ENCODE assay signal across 5 cellular contexts in genomic region chr10:92434385-92434784, GRCh38.
"Had no signal": no experiment of that assay in that cellular context is flagged by ENCODE, and none has a peak within 500 bp of the region (broad histone marks: within the 10 kb centered on the region; RNA-seq: fewer than 3 reads in every experiment).

No MANE protein-coding gene starts in this region.

- DNase-seq: H9 had no signal

- H3K36me3 Mint-ChIP-seq: IgD-negative memory B cell had no signal

- H3K27ac ChIP-seq: HL-60 had no signal

- H3K4me3 Mint-ChIP-seq: GM23338, H9, HFFc6, IgD-negative memory B cell had no signal

- H3K27ac Mint-ChIP-seq: GM23338, H9, HFFc6, IgD-negative memory B cell had no signal

- H2AFZ ChIP-seq: GM23338 had no signal

- H3K4me3 ChIP-seq: GM23338 had no signal

- H3K9me3 Mint-ChIP-seq: GM23338, H9, HFFc6, IgD-negative memory B cell had no signal

- H3K4me2 ChIP-seq: GM23338 had no signal

- H3K4me1 Mint-ChIP-seq: IgD-negative memory B cell had no signal

- H3K27me3 Mint-ChIP-seq: IgD-negative memory B cell had no signal
